Comparison of ENCODE assay signal across 1 cellular context in the genomic region with DNA sequence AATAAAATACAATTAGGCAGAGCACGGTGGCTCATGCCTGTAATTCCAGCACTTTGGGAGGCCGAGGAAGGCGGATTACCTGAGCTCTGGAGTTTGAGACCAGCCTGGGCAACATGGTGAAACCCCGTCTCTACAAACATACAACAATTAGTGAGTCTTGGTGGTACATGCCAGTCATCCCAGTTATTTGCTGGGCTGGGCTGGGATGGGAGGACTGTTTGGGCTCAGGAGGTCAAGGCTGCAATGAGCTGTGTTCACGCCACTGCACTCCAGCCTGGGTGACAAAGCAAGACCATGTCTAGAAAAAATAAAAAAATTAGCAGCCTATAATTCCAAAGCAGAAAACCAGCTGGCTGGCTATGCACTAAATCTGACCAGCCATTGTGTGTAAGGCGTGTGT.
TF ChIP-seq lines count a peak whose summit lies in the region.

No MANE protein-coding gene starts in this region.

TF ChIP-seq in HepG2, 621 proteins besides CTCF, POLR2A, EP300 and RAD21 (continued from another document and continues in another):
- TF ChIP-seq, protein P1, sequence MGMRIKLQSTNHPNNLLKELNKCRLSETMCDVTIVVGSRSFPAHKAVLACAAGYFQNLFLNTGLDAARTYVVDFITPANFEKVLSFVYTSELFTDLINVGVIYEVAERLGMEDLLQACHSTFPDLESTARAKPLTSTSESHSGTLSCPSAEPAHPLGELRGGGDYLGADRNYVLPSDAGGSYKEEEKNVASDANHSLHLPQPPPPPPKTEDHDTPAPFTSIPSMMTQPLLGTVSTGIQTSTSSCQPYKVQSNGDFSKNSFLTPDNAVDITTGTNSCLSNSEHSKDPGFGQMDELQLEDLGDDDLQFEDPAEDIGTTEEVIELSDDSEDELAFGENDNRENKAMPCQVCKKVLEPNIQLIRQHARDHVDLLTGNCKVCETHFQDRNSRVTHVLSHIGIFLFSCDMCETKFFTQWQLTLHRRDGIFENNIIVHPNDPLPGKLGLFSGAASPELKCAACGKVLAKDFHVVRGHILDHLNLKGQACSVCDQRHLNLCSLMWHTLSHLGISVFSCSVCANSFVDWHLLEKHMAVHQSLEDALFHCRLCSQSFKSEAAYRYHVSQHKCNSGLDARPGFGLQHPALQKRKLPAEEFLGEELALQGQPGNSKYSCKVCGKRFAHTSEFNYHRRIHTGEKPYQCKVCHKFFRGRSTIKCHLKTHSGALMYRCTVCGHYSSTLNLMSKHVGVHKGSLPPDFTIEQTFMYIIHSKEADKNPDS (CRISPR knock-in tag; IDR thresholded peaks at IDR 0.05) = no peak
- no peak for TF ChIP-seq ZNF326 (CRISPR knock-in tag; IDR thresholded peaks at IDR 0.05; ENCODE audit: borderline replicate concordance)
- no peak for TF ChIP-seq HOXA9 (CRISPR knock-in tag; IDR thresholded peaks at IDR 0.05; ENCODE audit: borderline replicate concordance)
- TF ChIP-seq KLF11 (CRISPR knock-in tag; IDR thresholded peaks at IDR 0.05) = no peak
- peak; percentile 39; the same call in 1 of the 2 replicates for TF ChIP-seq HMG20A (CRISPR knock-in tag; IDR thresholded peaks at IDR 0.05; ENCODE audit: borderline replicate concordance)
- no peak for TF ChIP-seq ATF1 (CRISPR knock-in tag; IDR thresholded peaks at IDR 0.05)
- 0 out of 2 replicates have a peak, but pooled peaks have one; percentile 19 for TF ChIP-seq ISL2 (CRISPR knock-in tag; IDR thresholded peaks at IDR 0.05)
- peak; percentile 68 for TF ChIP-seq RARA (CRISPR knock-in tag; IDR thresholded peaks at IDR 0.05)
- TF ChIP-seq ZNF558 (CRISPR knock-in tag; IDR thresholded peaks at IDR 0.05; ENCODE audit: borderline replicate concordance) = no peak
- TF ChIP-seq CREM (IDR thresholded peaks at IDR 0.05) = no peak
- no peak for TF ChIP-seq CREM (CRISPR knock-in tag; IDR thresholded peaks at IDR 0.05)
- TF ChIP-seq, protein P2, sequence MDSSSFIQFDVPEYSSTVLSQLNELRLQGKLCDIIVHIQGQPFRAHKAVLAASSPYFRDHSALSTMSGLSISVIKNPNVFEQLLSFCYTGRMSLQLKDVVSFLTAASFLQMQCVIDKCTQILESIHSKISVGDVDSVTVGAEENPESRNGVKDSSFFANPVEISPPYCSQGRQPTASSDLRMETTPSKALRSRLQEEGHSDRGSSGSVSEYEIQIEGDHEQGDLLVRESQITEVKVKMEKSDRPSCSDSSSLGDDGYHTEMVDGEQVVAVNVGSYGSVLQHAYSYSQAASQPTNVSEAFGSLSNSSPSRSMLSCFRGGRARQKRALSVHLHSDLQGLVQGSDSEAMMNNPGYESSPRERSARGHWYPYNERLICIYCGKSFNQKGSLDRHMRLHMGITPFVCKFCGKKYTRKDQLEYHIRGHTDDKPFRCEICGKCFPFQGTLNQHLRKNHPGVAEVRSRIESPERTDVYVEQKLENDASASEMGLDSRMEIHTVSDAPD (CRISPR knock-in tag; IDR thresholded peaks at IDR 0.05) = no peak
- peak; percentile 41; the same call in 1 of the 2 replicates for TF ChIP-seq ZMYM4 (CRISPR knock-in tag; IDR thresholded peaks at IDR 0.05)
- TF ChIP-seq, protein P3, sequence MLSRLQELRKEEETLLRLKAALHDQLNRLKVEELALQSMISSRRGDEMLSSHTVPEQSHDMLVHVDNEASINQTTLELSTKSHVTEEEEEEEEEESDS (CRISPR knock-in tag; IDR thresholded peaks at IDR 0.05; ENCODE audit: borderline replicate concordance) = no peak
- TF ChIP-seq IKZF4 (CRISPR knock-in tag; IDR thresholded peaks at IDR 0.05; ENCODE audit: borderline replicate concordance, low read depth, not compliant biosample characterization) = no peak
- TF ChIP-seq, protein P4, sequence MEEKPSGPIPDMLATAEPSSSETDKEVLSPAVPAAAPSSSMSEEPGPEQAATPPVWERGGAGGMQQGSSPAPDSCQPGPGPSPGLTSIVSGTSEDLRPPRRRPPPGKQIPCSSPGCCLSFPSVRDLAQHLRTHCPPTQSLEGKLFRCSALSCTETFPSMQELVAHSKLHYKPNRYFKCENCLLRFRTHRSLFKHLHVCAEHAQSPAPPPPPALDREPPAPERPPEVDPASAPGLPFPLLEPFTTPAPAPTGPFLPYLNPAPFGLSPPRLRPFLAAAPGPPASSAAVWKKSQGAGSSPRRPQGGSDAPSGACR (CRISPR knock-in tag; IDR thresholded peaks at IDR 0.05) = no peak; the same call in 1 of the 2 replicates
- no peak for TF ChIP-seq MAZ (IDR thresholded peaks at IDR 0.05; ENCODE audit: borderline replicate concordance, low read depth, low read length)
- TF ChIP-seq MAZ (CRISPR knock-in tag; IDR thresholded peaks at IDR 0.05; ENCODE audit: low read depth) = no peak
- no peak for TF ChIP-seq SOX13 (IDR thresholded peaks at IDR 0.05)
- TF ChIP-seq SOX13 (CRISPR knock-in tag; conservative IDR thresholded peaks at IDR 0.05 in 1 of 2, IDR thresholded peaks at IDR 0.05 in 1 of 2) = 0 out of 4 replicates have a peak, but pooled peaks of 1 of the 2 experiments have one; percentile 17
- TF ChIP-seq, protein P5, sequence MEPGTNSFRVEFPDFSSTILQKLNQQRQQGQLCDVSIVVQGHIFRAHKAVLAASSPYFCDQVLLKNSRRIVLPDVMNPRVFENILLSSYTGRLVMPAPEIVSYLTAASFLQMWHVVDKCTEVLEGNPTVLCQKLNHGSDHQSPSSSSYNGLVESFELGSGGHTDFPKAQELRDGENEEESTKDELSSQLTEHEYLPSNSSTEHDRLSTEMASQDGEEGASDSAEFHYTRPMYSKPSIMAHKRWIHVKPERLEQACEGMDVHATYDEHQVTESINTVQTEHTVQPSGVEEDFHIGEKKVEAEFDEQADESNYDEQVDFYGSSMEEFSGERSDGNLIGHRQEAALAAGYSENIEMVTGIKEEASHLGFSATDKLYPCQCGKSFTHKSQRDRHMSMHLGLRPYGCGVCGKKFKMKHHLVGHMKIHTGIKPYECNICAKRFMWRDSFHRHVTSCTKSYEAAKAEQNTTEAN (CRISPR knock-in tag; conservative IDR thresholded peaks at IDR 0.05) = no peak
- TF ChIP-seq, protein P6, sequence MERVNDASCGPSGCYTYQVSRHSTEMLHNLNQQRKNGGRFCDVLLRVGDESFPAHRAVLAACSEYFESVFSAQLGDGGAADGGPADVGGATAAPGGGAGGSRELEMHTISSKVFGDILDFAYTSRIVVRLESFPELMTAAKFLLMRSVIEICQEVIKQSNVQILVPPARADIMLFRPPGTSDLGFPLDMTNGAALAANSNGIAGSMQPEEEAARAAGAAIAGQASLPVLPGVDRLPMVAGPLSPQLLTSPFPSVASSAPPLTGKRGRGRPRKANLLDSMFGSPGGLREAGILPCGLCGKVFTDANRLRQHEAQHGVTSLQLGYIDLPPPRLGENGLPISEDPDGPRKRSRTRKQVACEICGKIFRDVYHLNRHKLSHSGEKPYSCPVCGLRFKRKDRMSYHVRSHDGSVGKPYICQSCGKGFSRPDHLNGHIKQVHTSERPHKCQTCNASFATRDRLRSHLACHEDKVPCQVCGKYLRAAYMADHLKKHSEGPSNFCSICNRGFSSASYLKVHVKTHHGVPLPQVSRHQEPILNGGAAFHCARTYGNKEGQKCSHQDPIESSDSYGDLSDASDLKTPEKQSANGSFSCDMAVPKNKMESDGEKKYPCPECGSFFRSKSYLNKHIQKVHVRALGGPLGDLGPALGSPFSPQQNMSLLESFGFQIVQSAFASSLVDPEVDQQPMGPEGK (CRISPR knock-in tag; IDR thresholded peaks at IDR 0.05) = no peak
- no peak for TF ChIP-seq SRSF4 (IDR thresholded peaks at IDR 0.05; ENCODE audit: low read depth, low read length, poor library complexity, severe bottlenecking)
- TF ChIP-seq ZNF232 (CRISPR knock-in tag; IDR thresholded peaks at IDR 0.05; ENCODE audit: borderline replicate concordance) = no peak
- no peak for TF ChIP-seq ZEB1 (IDR thresholded peaks at IDR 0.05; ENCODE audit: insufficient replicate concordance, low read depth)
- TF ChIP-seq ZNF589 (CRISPR knock-in tag; conservative IDR thresholded peaks at IDR 0.05) = no peak
- no peak for TF ChIP-seq ZNF703 (CRISPR knock-in tag; IDR thresholded peaks at IDR 0.05; ENCODE audit: borderline replicate concordance)
- TF ChIP-seq, protein P7, sequence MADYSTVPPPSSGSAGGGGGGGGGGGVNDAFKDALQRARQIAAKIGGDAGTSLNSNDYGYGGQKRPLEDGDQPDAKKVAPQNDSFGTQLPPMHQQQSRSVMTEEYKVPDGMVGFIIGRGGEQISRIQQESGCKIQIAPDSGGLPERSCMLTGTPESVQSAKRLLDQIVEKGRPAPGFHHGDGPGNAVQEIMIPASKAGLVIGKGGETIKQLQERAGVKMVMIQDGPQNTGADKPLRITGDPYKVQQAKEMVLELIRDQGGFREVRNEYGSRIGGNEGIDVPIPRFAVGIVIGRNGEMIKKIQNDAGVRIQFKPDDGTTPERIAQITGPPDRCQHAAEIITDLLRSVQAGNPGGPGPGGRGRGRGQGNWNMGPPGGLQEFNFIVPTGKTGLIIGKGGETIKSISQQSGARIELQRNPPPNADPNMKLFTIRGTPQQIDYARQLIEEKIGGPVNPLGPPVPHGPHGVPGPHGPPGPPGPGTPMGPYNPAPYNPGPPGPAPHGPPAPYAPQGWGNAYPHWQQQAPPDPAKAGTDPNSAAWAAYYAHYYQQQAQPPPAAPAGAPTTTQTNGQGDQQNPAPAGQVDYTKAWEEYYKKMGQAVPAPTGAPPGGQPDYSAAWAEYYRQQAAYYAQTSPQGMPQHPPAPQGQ (CRISPR knock-in tag; IDR thresholded peaks at IDR 0.05; ENCODE audit: borderline replicate concordance) = no peak
- TF ChIP-seq PHF20 (CRISPR knock-in tag; IDR thresholded peaks at IDR 0.05) = no peak
- TF ChIP-seq, protein P8, sequence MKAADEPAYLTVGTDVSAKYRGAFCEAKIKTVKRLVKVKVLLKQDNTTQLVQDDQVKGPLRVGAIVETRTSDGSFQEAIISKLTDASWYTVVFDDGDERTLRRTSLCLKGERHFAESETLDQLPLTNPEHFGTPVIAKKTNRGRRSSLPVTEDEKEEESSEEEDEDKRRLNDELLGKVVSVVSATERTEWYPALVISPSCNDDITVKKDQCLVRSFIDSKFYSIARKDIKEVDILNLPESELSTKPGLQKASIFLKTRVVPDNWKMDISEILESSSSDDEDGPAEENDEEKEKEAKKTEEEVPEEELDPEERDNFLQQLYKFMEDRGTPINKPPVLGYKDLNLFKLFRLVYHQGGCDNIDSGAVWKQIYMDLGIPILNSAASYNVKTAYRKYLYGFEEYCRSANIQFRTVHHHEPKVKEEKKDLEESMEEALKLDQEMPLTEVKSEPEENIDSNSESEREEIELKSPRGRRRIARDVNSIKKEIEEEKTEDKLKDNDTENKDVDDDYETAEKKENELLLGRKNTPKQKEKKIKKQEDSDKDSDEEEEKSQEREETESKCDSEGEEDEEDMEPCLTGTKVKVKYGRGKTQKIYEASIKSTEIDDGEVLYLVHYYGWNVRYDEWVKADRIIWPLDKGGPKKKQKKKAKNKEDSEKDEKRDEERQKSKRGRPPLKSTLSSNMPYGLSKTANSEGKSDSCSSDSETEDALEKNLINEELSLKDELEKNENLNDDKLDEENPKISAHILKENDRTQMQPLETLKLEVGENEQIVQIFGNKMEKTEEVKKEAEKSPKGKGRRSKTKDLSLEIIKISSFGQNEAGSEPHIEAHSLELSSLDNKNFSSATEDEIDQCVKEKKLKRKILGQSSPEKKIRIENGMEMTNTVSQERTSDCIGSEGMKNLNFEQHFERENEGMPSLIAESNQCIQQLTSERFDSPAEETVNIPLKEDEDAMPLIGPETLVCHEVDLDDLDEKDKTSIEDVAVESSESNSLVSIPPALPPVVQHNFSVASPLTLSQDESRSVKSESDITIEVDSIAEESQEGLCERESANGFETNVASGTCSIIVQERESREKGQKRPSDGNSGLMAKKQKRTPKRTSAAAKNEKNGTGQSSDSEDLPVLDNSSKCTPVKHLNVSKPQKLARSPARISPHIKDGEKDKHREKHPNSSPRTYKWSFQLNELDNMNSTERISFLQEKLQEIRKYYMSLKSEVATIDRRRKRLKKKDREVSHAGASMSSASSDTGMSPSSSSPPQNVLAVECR (CRISPR knock-in tag; IDR thresholded peaks at IDR 0.05; ENCODE audit: borderline replicate concordance) = no peak
- no peak for TF ChIP-seq MYC (CRISPR knock-in tag; IDR thresholded peaks at IDR 0.05; ENCODE audit: borderline replicate concordance)
- no peak for TF ChIP-seq ZFP90 (CRISPR knock-in tag; IDR thresholded peaks at IDR 0.05; ENCODE audit: borderline replicate concordance)
- no peak for TF ChIP-seq ZNF709 (CRISPR knock-in tag; IDR thresholded peaks at IDR 0.05)
- no peak for TF ChIP-seq ZNF354B (CRISPR knock-in tag; IDR thresholded peaks at IDR 0.05)
- TF ChIP-seq SMARCC2 (IDR thresholded peaks at IDR 0.05) = no peak
- no peak for TF ChIP-seq CBFB (CRISPR knock-in tag; IDR thresholded peaks at IDR 0.05)
- TF ChIP-seq ETV6 (CRISPR knock-in tag; conservative IDR thresholded peaks at IDR 0.05) = no peak
- TF ChIP-seq, protein P9, sequence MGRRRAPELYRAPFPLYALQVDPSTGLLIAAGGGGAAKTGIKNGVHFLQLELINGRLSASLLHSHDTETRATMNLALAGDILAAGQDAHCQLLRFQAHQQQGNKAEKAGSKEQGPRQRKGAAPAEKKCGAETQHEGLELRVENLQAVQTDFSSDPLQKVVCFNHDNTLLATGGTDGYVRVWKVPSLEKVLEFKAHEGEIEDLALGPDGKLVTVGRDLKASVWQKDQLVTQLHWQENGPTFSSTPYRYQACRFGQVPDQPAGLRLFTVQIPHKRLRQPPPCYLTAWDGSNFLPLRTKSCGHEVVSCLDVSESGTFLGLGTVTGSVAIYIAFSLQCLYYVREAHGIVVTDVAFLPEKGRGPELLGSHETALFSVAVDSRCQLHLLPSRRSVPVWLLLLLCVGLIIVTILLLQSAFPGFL (CRISPR knock-in tag; IDR thresholded peaks at IDR 0.05) = no peak
- TF ChIP-seq, protein P10, sequence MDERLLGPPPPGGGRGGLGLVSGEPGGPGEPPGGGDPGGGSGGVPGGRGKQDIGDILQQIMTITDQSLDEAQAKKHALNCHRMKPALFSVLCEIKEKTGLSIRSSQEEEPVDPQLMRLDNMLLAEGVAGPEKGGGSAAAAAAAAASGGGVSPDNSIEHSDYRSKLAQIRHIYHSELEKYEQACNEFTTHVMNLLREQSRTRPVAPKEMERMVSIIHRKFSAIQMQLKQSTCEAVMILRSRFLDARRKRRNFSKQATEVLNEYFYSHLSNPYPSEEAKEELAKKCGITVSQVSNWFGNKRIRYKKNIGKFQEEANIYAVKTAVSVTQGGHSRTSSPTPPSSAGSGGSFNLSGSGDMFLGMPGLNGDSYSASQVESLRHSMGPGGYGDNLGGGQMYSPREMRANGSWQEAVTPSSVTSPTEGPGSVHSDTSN (CRISPR knock-in tag; IDR thresholded peaks at IDR 0.05) = 0 out of 2 replicates have a peak, but pooled peaks have one; percentile 30
- TF ChIP-seq NRL (CRISPR knock-in tag; IDR thresholded peaks at IDR 0.05; ENCODE audit: borderline replicate concordance) = no peak
- TF ChIP-seq RFX3 (CRISPR knock-in tag; IDR thresholded peaks at IDR 0.05) = no peak
